Comparison of ENCODE assay signal across 24 cellular contexts in the genomic region with DNA sequence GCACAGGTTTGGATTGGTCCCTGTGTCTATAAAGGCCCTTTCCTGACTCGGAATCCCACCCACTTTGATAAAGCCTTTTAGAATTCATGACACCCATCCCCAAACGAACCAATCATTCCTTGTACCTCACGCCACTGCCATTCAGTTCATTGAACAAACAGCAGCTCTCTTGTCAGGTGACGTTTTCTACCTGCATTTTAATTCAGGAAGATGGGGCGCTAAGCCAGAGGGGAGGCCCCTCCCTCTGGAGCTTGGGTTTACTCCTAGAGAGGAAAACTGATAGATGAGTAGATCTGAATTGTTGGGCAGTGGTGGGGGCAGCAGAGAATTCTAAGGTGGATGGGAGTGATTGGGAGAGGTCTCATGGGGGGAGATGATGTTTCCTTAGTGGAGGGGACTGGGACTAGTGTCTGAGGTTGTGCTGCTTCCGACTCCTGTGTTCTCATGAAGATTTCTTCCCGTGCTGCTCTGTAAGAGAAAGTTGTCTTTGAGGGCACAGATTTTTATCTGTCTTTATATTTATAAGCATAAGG. TPM values are rescaled to one million over a fixed set of nuclear protein-coding genes. Genes with fewer than 3 reads are reported as not detected.
DNase-seq lines count a peak whose midpoint lies in the region; ATAC-seq and TF ChIP-seq lines count a peak whose summit lies in the region.
"Had no signal": no experiment of that assay in that cellular context is flagged by ENCODE, and none has a peak within 500 bp of the region (broad histone marks: within the 10 kb centered on the region; RNA-seq: fewer than 3 reads in every experiment).

No MANE protein-coding gene starts in this region.

- H3K36me3 Mint-ChIP-seq in activated naive CD4-positive, alpha-beta T cell treated with anti-CD3 and anti-CD28 coated beads, Interleukin-2, amount 10 ng/mL, durations not matched to agents 7 days and 5 days: peaks cover 71% of the 10 kb centered on the region
- peaks cover 26 to 46% of the 10 kb centered on the region in 2 donors for H3K36me3 Mint-ChIP-seq in activated naive CD4-positive, alpha-beta T cell treated with anti-CD3 and anti-CD28 coated beads, Interleukin-2, amount 50 U/mL, for 72 hours
- H3K36me3 Mint-ChIP-seq in H9 (ENCODE audit: insufficient read depth in 1 of 3, low read depth in 3 of 3): peaks cover 33 to 76% (median 69%) of the 10 kb centered on the region in 3 experiments
- H3K36me3 Mint-ChIP-seq in activated T-helper 17 cell treated with anti-CD3 and anti-CD28 coated beads, Interleukin-2, amount 50 U/mL, for 72 hours (ENCODE audit: low read depth): peaks cover 53% of the 10 kb centered on the region
- H3K36me3 Mint-ChIP-seq: CD4-positive, alpha-beta memory T cell; naive B cell had no signal

- no peaks in the 10 kb centered on the region for H3K9me3 Mint-ChIP-seq in activated naive CD4-positive, alpha-beta T cell treated with anti-CD3 and anti-CD28 coated beads, Interleukin-2, amount 10 ng/mL, durations not matched to agents 7 days and 5 days
- no peaks in the 10 kb centered on the region for H3K9me3 Mint-ChIP-seq in activated naive CD4-positive, alpha-beta T cell treated with anti-CD3 and anti-CD28 coated beads, Interleukin-2, amount 50 U/mL, for 72 hours
- no peaks in the 10 kb centered on the region for H3K9me3 Mint-ChIP-seq in H9
- H3K9me3 Mint-ChIP-seq in activated T-helper 17 cell treated with anti-CD3 and anti-CD28 coated beads, Interleukin-2, amount 50 U/mL, for 72 hours: no peaks in the 10 kb centered on the region
- H3K9me3 Mint-ChIP-seq: activated naive CD4-positive, alpha-beta T cell treated with anti-CD3 and anti-CD28 coated beads for 36 hours; CD4-positive, alpha-beta memory T cell; naive B cell had no signal

- H3K18ac ChIP-seq in H9 (ENCODE audit: insufficient read length, low read depth, low read length): no peak overlapping the region

- H3K4me3 Mint-ChIP-seq in activated naive CD4-positive, alpha-beta T cell treated with anti-CD3 and anti-CD28 coated beads, Interleukin-2, amount 10 ng/mL, durations not matched to agents 7 days and 5 days: no peak overlapping the region
- H3K4me3 Mint-ChIP-seq in H9: 0 out of 5 replicates have a peak overlapping the region, but pooled peaks of 1 of the 2 experiments have one; percentile 6
- no peak overlapping the region for H3K4me3 Mint-ChIP-seq in activated T-helper 17 cell treated with anti-CD3 and anti-CD28 coated beads, Interleukin-2, amount 50 U/mL, for 72 hours
- H3K4me3 Mint-ChIP-seq: activated naive CD4-positive, alpha-beta T cell treated with anti-CD3 and anti-CD28 coated beads for 36 hours; CD4-positive, alpha-beta memory T cell; naive B cell had no signal

- no peak overlapping the region for H2BK120ac ChIP-seq in H9 (ENCODE audit: low read depth, low read length, poor library complexity, severe bottlenecking)

- no peak overlapping the region for H2BK20ac ChIP-seq in H9 (ENCODE audit: low read depth, low read length, poor library complexity, severe bottlenecking)

- H3K27me3 ChIP-seq in H9 (ENCODE audit: insufficient read depth, low read length) (no peaks in the 10 kb centered on the region), spleen (replicated peaks in 1 of 7) (no peaks in the 10 kb centered on the region)
- H3K27me3 ChIP-seq: dorsolateral prefrontal cortex, stomach, tibial nerve had no signal

- no peak overlapping the region for H4K8ac ChIP-seq in H9 (replicated peaks; ENCODE audit: insufficient read length, low read depth, low read length)

- no peaks in the 10 kb centered on the region for H3K79me1 ChIP-seq in H9 (ENCODE audit: insufficient read depth, low read depth, low read length, poor library complexity, severe bottlenecking)

- no peak overlapping the region for H4K5ac ChIP-seq in H9 (ENCODE audit: insufficient read length, low read depth, low read length)

- WGBS in H9 (ENCODE audit: extremely low coverage, insufficient read length, low lambda C conversion rate): no CpG with 5 or more reads among the region's 7 CpGs
- 93 to 98% (median 93%) methylated on average over 7 of the region's 7 CpGs for WGBS in spleen, 5 donors

- H2AK5ac ChIP-seq in H9 (ENCODE audit: insufficient read length, low read length): no peak overlapping the region

- no peaks in the 10 kb centered on the region for H3K23me2 ChIP-seq in H9 (ENCODE audit: insufficient read length, low read depth, low read length, poor library complexity, severe bottlenecking)

- intact Hi-C loops in spleen (cut with DNase I; ENCODE audit: low total_unique reads): no loop called here

- DNase-seq in activated naive CD4-positive, alpha-beta T cell treated with anti-CD3 and anti-CD28 coated beads, Interleukin-2, amount 10 ng/mL, durations not matched to agents 7 days and 5 days: no peak
- DNase-seq in activated naive CD4-positive, alpha-beta T cell treated with anti-CD3 and anti-CD28 coated beads, Interleukin-2, amount 50 U/mL, for 72 hours (ENCODE audit: low spot score in 2 of 2): no peak
- no peak for DNase-seq in H9
- peak; percentile 6 for DNase-seq in spleen
- DNase-seq: activated CD4-positive, alpha-beta T cell treated with anti-CD3 and anti-CD28 coated beads for 48 hours; activated naive CD4-positive, alpha-beta T cell treated with anti-CD3 and anti-CD28 coated beads for 36 hours; aorta; CD4-positive, alpha-beta memory T cell; central memory CD4-positive, alpha-beta T cell; dorsolateral prefrontal cortex; left cardiac atrium; mesendoderm; MM.1S; naive B cell; NCI-H82; OCI-M1; Right ventricle myocardium superior; stimulated activated CD4-positive, alpha-beta T cell treated with anti-CD3 and anti-CD28 coated beads, Interleukin-12 subunit alpha, Interleukin-12 subunit beta, amount 100 ng/mL, for 4 hours; stimulated activated CD4-positive, alpha-beta T cell treated with anti-CD3 and anti-CD28 coated beads, Interleukin-4, amount 100 ng/mL, for 4 hours; stomach had no signal

- H2AFZ ChIP-seq in H9 (ENCODE audit: low read length): no peak overlapping the region

- H3K27ac ChIP-seq in H9 (ENCODE audit: insufficient read length, low read depth, low read length): no peak overlapping the region
- H3K27ac ChIP-seq in spleen: no peak overlapping the region
- H3K27ac ChIP-seq: dorsolateral prefrontal cortex, stomach, tibial nerve had no signal

- no peak overlapping the region for H3T11ph ChIP-seq in H9 (ENCODE audit: low read length)

- no peak overlapping the region for H3K56ac ChIP-seq in H9 (ENCODE audit: insufficient read length, low read depth, low read length)

- no peak overlapping the region for H3K9ac ChIP-seq in H9 (ENCODE audit: extremely low read depth, insufficient read length, low read length)

- H2BK5ac ChIP-seq in H9 (ENCODE audit: insufficient read length, low read length): no peak overlapping the region

- H3K14ac ChIP-seq in H9 (ENCODE audit: insufficient read depth, low read length): no peak overlapping the region

- no peak for ATAC-seq in activated naive CD4-positive, alpha-beta T cell treated with anti-CD3 and anti-CD28 coated beads, Interleukin-2, amount 50 U/mL, for 72 hours
- no peak for ATAC-seq in activated T-helper 17 cell treated with anti-CD3 and anti-CD28 coated beads, Interleukin-2, amount 50 U/mL, for 72 hours (replicated peaks)
- ATAC-seq in GM18870 (IDR thresholded peaks at IDR 0.05; ENCODE audit: unreplicated experiment) (no peak), GM19035 (IDR thresholded peaks at IDR 0.05; ENCODE audit: unreplicated experiment) (no peak)
- ATAC-seq: left cardiac atrium had no signal

- H4K20me1 ChIP-seq in H9 (ENCODE audit: control insufficient read depth, insufficient read depth, insufficient read length): no peaks in the 10 kb centered on the region

- H4K91ac ChIP-seq in H9 (ENCODE audit: insufficient read length, low read depth, low read length): no peak overlapping the region

- no peak overlapping the region for H3K23ac ChIP-seq in H9 (ENCODE audit: insufficient read length, low read depth, low read length)

- TF ChIP-seq CTCF in H9 (conservative IDR thresholded peaks at IDR 0.05) (no peak), spleen (IDR thresholded peaks at IDR 0.05 in 8 of 11, conservative IDR thresholded peaks at IDR 0.05 in 3 of 11) (no peak)

- peaks cover 3% of the 10 kb centered on the region; the same call in 1 of the 2 replicates for H3K4me1 ChIP-seq in H9 (ENCODE audit: insufficient read depth, low read length)
- peaks cover 0 to 8% (median under 1%) of the 10 kb centered on the region in 6 donors for H3K4me1 ChIP-seq in spleen
- H3K4me1 ChIP-seq: tibial nerve had no signal

- no peak overlapping the region for H3K4ac ChIP-seq in H9 (ENCODE audit: low read depth, low read length)

- H3K4me1 Mint-ChIP-seq in activated naive CD4-positive, alpha-beta T cell treated with anti-CD3 and anti-CD28 coated beads, Interleukin-2, amount 10 ng/mL, durations not matched to agents 7 days and 5 days: peaks cover 61% of the 10 kb centered on the region
- H3K4me1 Mint-ChIP-seq in H9: peaks cover 49 to 55% of the 10 kb centered on the region in 2 experiments
- peaks cover 7% of the 10 kb centered on the region for H3K4me1 Mint-ChIP-seq in activated T-helper 17 cell treated with anti-CD3 and anti-CD28 coated beads, Interleukin-2, amount 50 U/mL, for 72 hours
- H3K4me1 Mint-ChIP-seq: naive B cell had no signal

- H3K4me2 ChIP-seq in H9 (ENCODE audit: insufficient read depth, insufficient read length, low read length): no peak overlapping the region

- H3K79me2 ChIP-seq in H9 (ENCODE audit: insufficient read depth, low read length): no peaks in the 10 kb centered on the region

- no peaks in the 10 kb centered on the region for H3K27me3 Mint-ChIP-seq in activated naive CD4-positive, alpha-beta T cell treated with anti-CD3 and anti-CD28 coated beads, Interleukin-2, amount 10 ng/mL, durations not matched to agents 7 days and 5 days
- no peaks in the 10 kb centered on the region for H3K27me3 Mint-ChIP-seq in H9 (ENCODE audit: low read depth)
- H3K27me3 Mint-ChIP-seq in activated T-helper 17 cell treated with anti-CD3 and anti-CD28 coated beads, Interleukin-2, amount 50 U/mL, for 72 hours: no peaks in the 10 kb centered on the region
- H3K27me3 Mint-ChIP-seq: CD4-positive, alpha-beta memory T cell; naive B cell had no signal

- CTCF ChIA-PET in activated naive CD4-positive, alpha-beta T cell treated with anti-CD3 and anti-CD28 coated beads, Interleukin-2, amount 10 ng/mL, durations not matched to agents 7 days and 5 days (lab: Charles Lee): interaction anchor here (1.6 to 1.9 kb wide), 2 partner anchors 10 to 175 kb away, joined by 3 to 5 read pairs; no protein-coding TSS in a partner anchor

- H3K36me3 ChIP-seq in spleen: peaks cover 0 to 35% (median 0%) of the 10 kb centered on the region in 6 donors
- H3K36me3 ChIP-seq: stomach, tibial nerve had no signal

- H3K4me3 ChIP-seq in spleen: no peak overlapping the region
- H3K4me3 ChIP-seq: dorsolateral prefrontal cortex, stomach, tibial nerve had no signal

- H2BK15ac ChIP-seq in H9 (ENCODE audit: low read depth, low read length): no peak overlapping the region

- H3K27ac Mint-ChIP-seq in activated naive CD4-positive, alpha-beta T cell treated with anti-CD3 and anti-CD28 coated beads, Interleukin-2, amount 10 ng/mL, durations not matched to agents 7 days and 5 days: peak overlapping the region; percentile 73
- peak overlapping the region in 1 of 2 donors; percentile 15 for H3K27ac Mint-ChIP-seq in activated naive CD4-positive, alpha-beta T cell treated with anti-CD3 and anti-CD28 coated beads, Interleukin-2, amount 50 U/mL, for 72 hours
- peak overlapping the region; percentile 8 to 72 (median 41); a peak in 3 of 7 replicates for H3K27ac Mint-ChIP-seq in H9
- H3K27ac Mint-ChIP-seq in activated T-helper 17 cell treated with anti-CD3 and anti-CD28 coated beads, Interleukin-2, amount 50 U/mL, for 72 hours: peak overlapping the region; percentile 54
- H3K27ac Mint-ChIP-seq: activated naive CD4-positive, alpha-beta T cell treated with anti-CD3 and anti-CD28 coated beads for 36 hours had no signal

- H2BK12ac ChIP-seq in H9 (ENCODE audit: insufficient read length, low read depth, low read length): no peak overlapping the region

- no peak for TF ChIP-seq POLR2A in spleen (IDR thresholded peaks at IDR 0.05)

- H3K9me3 ChIP-seq in H9 (ENCODE audit: control insufficient read depth, low read depth, low read length) (no peaks in the 10 kb centered on the region), spleen (no peaks in the 10 kb centered on the region)
- H3K9me3 ChIP-seq: stomach, tibial nerve had no signal

RNA-seq across cellular contexts. Expression of a gene that starts 9.6 kb away (rescaled TPM):
- total RNA-seq in activated naive CD4-positive, alpha-beta T cell treated with anti-CD3 and anti-CD28 coated beads, Interleukin-2, amount 50 U/mL, for 72 hours: 100 to 1,000 TPM; 413 to 682 TPM
- total RNA-seq in H9 (2021) (163 and 176 TPM in 2 replicates), spleen (10 to 100 TPM in 5 of 7 donors, 1 to 10 TPM in 2; 6.3 to 39.2 (median 14.3) TPM)
- 100 to 1,000 TPM; 515 to 567 TPM for total RNA-seq in activated T-helper 17 cell treated with anti-CD3 and anti-CD28 coated beads, Interleukin-2, amount 50 U/mL, for 72 hours
- polyA plus RNA-seq in spleen: 10 to 100 TPM in 2 of 3 donors, 1 to 10 TPM in 1; 2.3 to 15.6 (median 12.4) TPM

RNA-seq across cellular contexts. Expression of a gene that starts 51.9 kb away (rescaled TPM):
- total RNA-seq in activated naive CD4-positive, alpha-beta T cell treated with anti-CD3 and anti-CD28 coated beads, Interleukin-2, amount 50 U/mL, for 72 hours: not detected
- 0.07 and 0.35 TPM in 2 replicates for total RNA-seq in H9 (2021)
- total RNA-seq in activated T-helper 17 cell treated with anti-CD3 and anti-CD28 coated beads, Interleukin-2, amount 50 U/mL, for 72 hours: under 1 TPM in 1 of 2 donors, not detected in 1; 0.09 TPM
- total RNA-seq in spleen: 1 to 10 TPM in 6 of 7 donors, under 1 TPM in 1; 0.97 to 2.9 (median 1.7) TPM
- under 1 TPM; 0.38 to 0.56 (median 0.43) TPM for polyA plus RNA-seq in spleen
- total RNA-seq: activated naive CD4-positive, alpha-beta T cell treated with anti-CD3 and anti-CD28 coated beads for 36 hours; CD4-positive, alpha-beta memory T cell had no signal
- polyA plus RNA-seq: CD4-positive, alpha-beta memory T cell had no signal
